19 cellular contexts compared by ENCODE assay signal in the genomic region with DNA sequence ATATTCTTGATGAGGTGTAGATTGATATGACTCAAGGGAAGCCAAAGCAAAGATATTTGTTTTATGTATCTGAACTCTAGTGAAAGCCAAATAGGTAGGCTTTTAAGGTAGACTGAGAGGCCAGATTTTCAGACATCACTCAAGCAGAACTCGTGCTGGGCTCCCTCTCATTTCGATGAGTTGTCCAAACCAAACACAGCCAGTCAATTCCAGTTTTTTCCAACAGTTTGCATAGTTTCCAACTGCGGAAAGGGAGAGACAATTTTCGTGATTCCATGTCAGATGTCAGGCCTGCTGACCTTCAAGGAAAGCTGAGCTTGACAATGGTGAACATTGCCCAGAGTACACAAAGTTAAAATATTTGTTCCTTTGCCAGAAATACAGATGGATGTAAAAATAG.
A peak's percentile ranks its signal among the peaks of the same experiment; 100 is the strongest.
DNase-seq lines count a peak whose midpoint lies in the region; ATAC-seq and TF ChIP-seq lines count a peak whose summit lies in the region.
"Had no signal": no experiment of that assay in that cellular context is flagged by ENCODE, and none has a peak within 500 bp of the region (broad histone marks: within the 10 kb centered on the region; RNA-seq: fewer than 3 reads in every experiment).

No MANE protein-coding gene starts in this region.

- DNase-seq in NCI-H69 (lab: John Stamatoyannopoulos, UW) (peak; percentile 26), kidney tubule cell (ENCODE audit: low spot score) (peak; percentile 1), psoas muscle (no peak), sciatic nerve (ENCODE audit: low spot score) (no peak), brain microvascular endothelial cell (no peak), NCI-H2081 treated with DMSO at 0.1 percent for 48 hours (lab: John Stamatoyannopoulos, UW) (no peak), ascending aorta (ENCODE audit: low spot score in 2 of 2) (no peak), ureter (ENCODE audit: low spot score) (no peak)
- DNase-seq: AML-193; Caco-2; Calu3; CD4-positive, alpha-beta T cell; CD8-positive, alpha-beta T cell; DMS79 treated with DMSO at 0.1 percent for 48 hours; GF-D8 had no signal

- H3K4me3 ChIP-seq in psoas muscle, result peak overlapping the region; percentile 24
- H3K4me3 ChIP-seq in brain microvascular endothelial cell (ENCODE audit: low read depth, low read length), result no peak overlapping the region
- H3K4me3 ChIP-seq in ascending aorta, result no peak overlapping the region
- H3K4me3 ChIP-seq: A549; BLaER1 treated with 17β-estradiol and CSF1 and Interleukin-3, amounts not matched to agents 10 nM and 100 nM had no signal

- H3K36me3 ChIP-seq in psoas muscle (ENCODE audit: insufficient read depth in 1 of 2, low read depth in 1 of 2), result no peaks in the 10 kb centered on the region
- no peaks in the 10 kb centered on the region for H3K36me3 ChIP-seq in brain microvascular endothelial cell (replicated peaks)
- H3K36me3 ChIP-seq in ascending aorta, result no peaks in the 10 kb centered on the region
- H3K36me3 ChIP-seq: BLaER1 treated with 17β-estradiol and CSF1 and Interleukin-3, amounts not matched to agents 10 nM and 100 nM had no signal

- H3K4me1 ChIP-seq in psoas muscle, result no peaks in the 10 kb centered on the region
- H3K4me1 ChIP-seq in ascending aorta, result no peaks in the 10 kb centered on the region
- H3K4me1 ChIP-seq: A549; BLaER1 treated with 17β-estradiol and CSF1 and Interleukin-3, amounts not matched to agents 10 nM and 100 nM; Caco-2 had no signal

- H3K9me3 ChIP-seq in psoas muscle (no peaks in the 10 kb centered on the region), ascending aorta (no peaks in the 10 kb centered on the region)
- H3K9me3 ChIP-seq: A549; BLaER1 treated with 17β-estradiol and CSF1 and Interleukin-3, amounts not matched to agents 10 nM and 100 nM; Caco-2 had no signal

- H3K27me3 ChIP-seq in psoas muscle (ENCODE audit: insufficient read depth in 3 of 3, low read length in 2 of 3), result no peaks in the 10 kb centered on the region
- no peaks in the 10 kb centered on the region for H3K27me3 ChIP-seq in brain microvascular endothelial cell (replicated peaks)
- H3K27me3 ChIP-seq in ascending aorta, result no peaks in the 10 kb centered on the region
- H3K27me3 ChIP-seq: BLaER1 treated with 17β-estradiol and CSF1 and Interleukin-3, amounts not matched to agents 10 nM and 100 nM had no signal

- TF ChIP-seq CTCF in psoas muscle (IDR thresholded peaks at IDR 0.05) (no peak), brain microvascular endothelial cell (IDR thresholded peaks at IDR 0.05; ENCODE audit: low read depth, low read length, missing control alignments) (no peak), ascending aorta (IDR thresholded peaks at IDR 0.05) (no peak)

- in situ Hi-C loops in brain microvascular endothelial cell (cut with HindIII; ENCODE audit: low pct_ligation_motif_present, low sequenced_read_pairs), result no loop called here

- no peak overlapping the region for H3K27ac ChIP-seq in psoas muscle
- H3K27ac ChIP-seq in brain microvascular endothelial cell, result no peak overlapping the region
- no peak overlapping the region for H3K27ac ChIP-seq in ascending aorta
- H3K27ac ChIP-seq: 22Rv1; A549; BLaER1 treated with 17β-estradiol and CSF1 and Interleukin-3, amounts not matched to agents 10 nM and 100 nM; C4-2B had no signal

- 45 to 56% (median 48%) methylated on average over 4 of the region's 4 CpGs for WGBS in psoas muscle, 3 donors

- intact Hi-C loops in psoas muscle (cut with DNase I) (no loop called here), sciatic nerve (cut with DNase I) (no loop called here), ascending aorta (cut with DNase I) (no loop called here)

- no peak for ATAC-seq in psoas muscle
- ATAC-seq in sciatic nerve, result peak; percentile 70
- ATAC-seq: A549; CD8-positive, alpha-beta T cell had no signal

Comparison
In these comparisons a context has a peak if more than half of its experiments do, and no peak if none do; other contexts are left out.
1. DNase-seq: peak in NCI-H69 (single experiment) and kidney tubule cell (single experiment); none in psoas muscle (0 of 2), sciatic nerve (single experiment), brain microvascular endothelial cell (single experiment), NCI-H2081 treated with DMSO at 0.1 percent for 48 hours (single experiment), ascending aorta (0 of 2) and ureter (single experiment).